In the genomic region with DNA sequence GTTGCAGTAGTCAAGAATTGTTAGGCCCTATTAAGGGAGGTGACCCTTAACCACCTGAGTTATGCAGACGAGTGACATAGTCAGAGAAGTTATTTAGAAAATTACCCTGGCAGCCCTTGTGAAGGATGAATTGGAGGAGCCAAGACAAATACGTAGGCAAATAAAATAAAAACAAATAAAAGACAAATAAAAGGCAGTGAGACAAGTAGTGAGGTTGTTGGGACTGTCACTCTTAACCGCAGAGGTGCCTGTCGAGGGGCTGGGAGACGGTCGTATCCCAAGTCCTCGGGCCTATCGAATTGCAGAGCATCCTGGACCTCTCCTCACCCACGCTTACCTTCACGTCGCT, we compare ENCODE assay signal across 8 cellular contexts. TPM values are rescaled to one million over a fixed set of nuclear protein-coding genes. Genes with fewer than 3 reads are reported as not detected.
DNase-seq lines count a peak whose midpoint lies in the region; ATAC-seq and TF ChIP-seq lines count a peak whose summit lies in the region.

No MANE protein-coding gene starts in this region.

- POLR2A ChIA-PET in T-cell (lab: Charles Lee) = interaction anchor here (0.6 to 1.0 kb wide), 2 partner anchors 15 to 58 kb away, joined by 5 to 7 read pairs; a partner anchor contains a TSS

- H3K4me1 ChIP-seq in hepatocyte (ENCODE audit: insufficient read depth) (no peaks in the 10 kb centered on the region), skeletal muscle tissue (ENCODE audit: control insufficient read depth in 3 of 3, insufficient read depth in 3 of 3, low read length in 3 of 3) (no peaks in the 10 kb centered on the region)

- H3K36me3 Mint-ChIP-seq in T-cell = peaks cover 5% of the 10 kb centered on the region

- peaks cover 11 to 32% (median 31%) of the 10 kb centered on the region in 3 donors for H3K4me1 Mint-ChIP-seq in T-cell

- CTCF ChIA-PET in T-cell (lab: Charles Lee) = interaction anchor here in 1 of 2 donors (0.6 to 1.2 kb wide), 6 partner anchors 59 to 1694 kb away, joined by 3 to 5 read pairs (median 3); no protein-coding TSS in a partner anchor

- peak overlapping the region; percentile 77 for H3K4me2 ChIP-seq in hepatocyte

- in situ Hi-C loops in GM13976 (cut with MboI; ENCODE audit: low sequenced_read_pairs, unreplicated experiment) = no loop called here

- H3K27ac ChIP-seq in hepatocyte = peak overlapping the region; percentile 79
- H3K27ac ChIP-seq in skeletal muscle tissue (ENCODE audit: low read depth, low read length) = no peak overlapping the region

- peak overlapping the region; percentile 85 to 90 (median 88) for H3K4me3 Mint-ChIP-seq in T-cell

- peak overlapping the region in 1 of 3 donors; percentile 50 for H3K9ac ChIP-seq in skeletal muscle tissue (ENCODE audit: low read depth in 1 of 3, low read length in 3 of 3)

- no peaks in the 10 kb centered on the region for H3K27me3 ChIP-seq in hepatocyte
- peaks cover 0 to 3% (median 0%) of the 10 kb centered on the region in 3 donors for H3K27me3 ChIP-seq in skeletal muscle tissue (ENCODE audit: control insufficient read depth in 3 of 3, insufficient read depth in 3 of 3, low read length in 3 of 3)

- WGBS in hepatocyte (ENCODE audit: low lambda C conversion rate, missing lambda C conversion rate) = 62% methylated on average over 11 of the region's 11 CpGs

- peak; percentile 7 for DNase-seq in GM13976 (ENCODE audit: low spot score)
- no peak for DNase-seq in T-cell
- no peak for DNase-seq in hepatocyte (ENCODE audit: low spot score)
- DNase-seq in NCI-H2227 treated with DMSO at 0.1 percent for 48 hours (lab: John Stamatoyannopoulos, UW) = no peak
- DNase-seq in stimulated activated CD4-positive, alpha-beta T cell treated with anti-CD3 and anti-CD28 coated beads, Interleukin-4, amount 100 ng/mL, for 24 hours = no peak
- no peak for DNase-seq in KG1 (lab: John Stamatoyannopoulos, UW)
- DNase-seq in DMS153 (lab: John Stamatoyannopoulos, UW) = no peak

- ATAC-seq in T-cell (replicated peaks in 1 of 4) = no peak

- H3K27ac Mint-ChIP-seq in T-cell = peak overlapping the region; percentile 92 to 95

- no peaks in the 10 kb centered on the region for H4K20me1 ChIP-seq in hepatocyte (ENCODE audit: insufficient read depth, poor library complexity, severe bottlenecking)

- H2AFZ ChIP-seq in hepatocyte = peak overlapping the region; percentile 80

- H3K4me3 ChIP-seq in hepatocyte (peak overlapping the region; percentile 73), skeletal muscle tissue (ENCODE audit: low read length in 3 of 3) (peak overlapping the region; percentile 42 to 67 (median 55))

- H3K9me2 ChIP-seq in hepatocyte (replicated peaks; ENCODE audit: insufficient read depth) = no peaks in the 10 kb centered on the region

- peaks cover 0 to 2% of the 10 kb centered on the region in 2 donors for H3K27me3 Mint-ChIP-seq in T-cell

- no peaks in the 10 kb centered on the region for H3K9me3 Mint-ChIP-seq in T-cell

- peaks cover 21% of the 10 kb centered on the region for H3K79me2 ChIP-seq in hepatocyte

- no peaks in the 10 kb centered on the region for H3K9me3 ChIP-seq in hepatocyte (ENCODE audit: low read depth)
- H3K9me3 ChIP-seq in skeletal muscle tissue (ENCODE audit: control insufficient read depth in 3 of 3, low read length in 3 of 3) = no peaks in the 10 kb centered on the region

- TF ChIP-seq CTCF in GM13976 (IDR thresholded peaks at IDR 0.05; ENCODE audit: borderline replicate concordance, control extremely low read depth, extremely low read depth, insufficient read depth, missing control alignments) (no peak), hepatocyte (IDR thresholded peaks at IDR 0.05; ENCODE audit: poor library complexity) (no peak)

- H3K36me3 ChIP-seq in hepatocyte (replicated peaks; ENCODE audit: insufficient read depth, low read depth) = no peaks in the 10 kb centered on the region
- H3K36me3 ChIP-seq in skeletal muscle tissue (ENCODE audit: control insufficient read depth in 3 of 3, insufficient read depth in 3 of 3, low read length in 3 of 3) = no peaks in the 10 kb centered on the region

RNA-seq across cellular contexts. Expression of a gene that starts 0.4 kb away (rescaled TPM):
- total RNA-seq in T-cell = 1 to 10 TPM; 1.7 to 3.7 (median 3.5) TPM
- 2.2 TPM in 2 replicates for total RNA-seq in hepatocyte
- polyA plus RNA-seq in hepatocyte = 1.1 and 2.5 TPM in 2 replicates
- total RNA-seq in skeletal muscle tissue = 2.6 TPM

RNA-seq across cellular contexts. Expression of a gene that starts 58.0 kb away (rescaled TPM):
- total RNA-seq in T-cell (10 to 100 TPM in 4 of 5 donors, 1 to 10 TPM in 1; 10.0 to 15.8 (median 11.5) TPM), hepatocyte (10.4 and 16.6 TPM in 2 replicates), skeletal muscle tissue (4.2 TPM)
- polyA plus RNA-seq in hepatocyte = 10.0 and 10.4 TPM in 2 replicates
